15 cellular contexts compared by ENCODE assay signal in the genomic region with DNA sequence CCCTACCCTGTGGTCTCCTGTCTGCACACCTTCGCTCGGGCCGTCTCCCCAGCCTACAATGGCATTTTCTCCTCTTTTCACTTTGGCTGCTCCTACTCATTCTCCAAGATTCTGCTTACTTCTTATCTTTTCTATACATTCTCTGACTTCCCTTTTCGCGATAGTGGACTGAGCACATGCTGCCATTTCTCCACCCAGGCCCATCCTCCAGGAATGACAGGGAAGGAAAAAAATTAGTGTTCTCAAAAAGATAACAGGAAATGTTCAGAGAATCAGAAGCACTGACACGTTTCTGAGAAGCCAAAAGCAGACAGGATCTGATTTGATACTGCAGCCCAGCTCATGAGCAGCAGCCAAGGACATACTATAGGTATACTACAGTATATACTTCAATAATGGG. TPM values are rescaled to one million over a fixed set of nuclear protein-coding genes. Genes with fewer than 3 reads are reported as not detected.
DNase-seq lines count a peak whose midpoint lies in the region; ATAC-seq and TF ChIP-seq lines count a peak whose summit lies in the region.
"Had no signal": no experiment of that assay in that cellular context is flagged by ENCODE, and none has a peak within 500 bp of the region (broad histone marks: within the 10 kb centered on the region; RNA-seq: fewer than 3 reads in every experiment).

No MANE protein-coding gene starts in this region.

- H3K4me3 ChIP-seq in PC-3 (ENCODE audit: low read length), result no peak overlapping the region
- H3K4me3 ChIP-seq: BLaER1, GM12878 had no signal

- peak overlapping the region; percentile 1 for H3K27ac Mint-ChIP-seq in activated CD8-positive, alpha-beta memory T cell treated with anti-CD3 and anti-CD28 coated beads, Interleukin-2, amount 10 ng/mL, durations not matched to agents 7 days and 5 days
- peak overlapping the region; percentile 16 for H3K27ac Mint-ChIP-seq in activated T-helper 17 cell treated with anti-CD3 and anti-CD28 coated beads, Interleukin-2, amount 50 U/mL, for 72 hours
- peak overlapping the region; percentile 25 for H3K27ac Mint-ChIP-seq in type B pancreatic cell

- H4K20me1 ChIP-seq in PC-3 (ENCODE audit: low read length), result no peaks in the 10 kb centered on the region
- H4K20me1 ChIP-seq: BLaER1 had no signal

- BruUV-seq in PC-3 (replicated peaks; lab: Mats Ljungman, UMichigan), result no TSS peak

- POLR2A ChIA-PET in PC-3 (lab: Charles Lee; ENCODE audit: unreplicated experiment), result interaction anchor here (0.7 kb wide), 1 partner anchor 91 kb away, joined by 4 read pairs; no protein-coding TSS in a partner anchor

- no peaks in the 10 kb centered on the region for H3K9me2 ChIP-seq in PC-3 (replicated peaks; ENCODE audit: low read length)

- TF ChIP-seq CTCF in PC-3 (conservative IDR thresholded peaks at IDR 0.05; ENCODE audit: low read depth, low read length) (no peak), type B pancreatic cell (conservative IDR thresholded peaks at IDR 0.05) (no peak)

- H3K27me3 Mint-ChIP-seq in activated CD8-positive, alpha-beta memory T cell treated with anti-CD3 and anti-CD28 coated beads, Interleukin-2, amount 10 ng/mL, durations not matched to agents 7 days and 5 days, result no peaks in the 10 kb centered on the region
- peaks cover 3% of the 10 kb centered on the region for H3K27me3 Mint-ChIP-seq in activated T-helper 17 cell treated with anti-CD3 and anti-CD28 coated beads, Interleukin-2, amount 50 U/mL, for 72 hours
- H3K27me3 Mint-ChIP-seq in type B pancreatic cell, result no peaks in the 10 kb centered on the region
- H3K27me3 Mint-ChIP-seq: CD8-positive, alpha-beta memory T cell had no signal

- no peaks in the 10 kb centered on the region for H3K9me3 Mint-ChIP-seq in activated CD8-positive, alpha-beta memory T cell treated with anti-CD3 and anti-CD28 coated beads, Interleukin-2, amount 10 ng/mL, durations not matched to agents 7 days and 5 days (ENCODE audit: low read depth)
- no peaks in the 10 kb centered on the region for H3K9me3 Mint-ChIP-seq in activated T-helper 17 cell treated with anti-CD3 and anti-CD28 coated beads, Interleukin-2, amount 50 U/mL, for 72 hours
- no peaks in the 10 kb centered on the region for H3K9me3 Mint-ChIP-seq in type B pancreatic cell
- H3K9me3 Mint-ChIP-seq: CD8-positive, alpha-beta memory T cell had no signal

- H3K9ac ChIP-seq in PC-3 (ENCODE audit: low read length), result no peak overlapping the region
- H3K9ac ChIP-seq: BLaER1 had no signal

- ATAC-seq in activated CD8-positive, alpha-beta memory T cell treated with anti-CD3 and anti-CD28 coated beads, Interleukin-2, amount 10 ng/mL, durations not matched to agents 7 days and 5 days, result no peak
- ATAC-seq in PC-3, result no peak
- no peak for ATAC-seq in activated T-helper 17 cell treated with anti-CD3 and anti-CD28 coated beads, Interleukin-2, amount 50 U/mL, for 72 hours (replicated peaks)
- ATAC-seq in HG02884 (IDR thresholded peaks at IDR 0.05; ENCODE audit: unreplicated experiment), result no peak
- ATAC-seq: GM12878, HCT116 had no signal

- intact Hi-C loops in PC-3 (cut with micrococcal nuclease), result no loop called here

- H3K27me3 ChIP-seq in PC-3 (ENCODE audit: low read length), result no peaks in the 10 kb centered on the region
- H3K27me3 ChIP-seq: BLaER1 had no signal

- no peak for DNase-seq in activated CD8-positive, alpha-beta memory T cell treated with anti-CD3 and anti-CD28 coated beads, Interleukin-2, amount 10 ng/mL, durations not matched to agents 7 days and 5 days
- no peak for DNase-seq in activated CD8-positive, alpha-beta memory T cell treated with anti-CD3 and anti-CD28 coated beads, Interleukin-2, amount 50 U/mL, for 4 hours
- DNase-seq in PC-3 (peak; percentile 2), type B pancreatic cell (ENCODE audit: extremely low spot score, unreplicated experiment) (no peak), iPS-NIHi11 (ENCODE audit: low spot score) (no peak), SIG-M5 treated with dmso at 0.1 percent for 504 hours (lab: John Stamatoyannopoulos, UW; ENCODE audit: unreplicated experiment) (no peak)
- DNase-seq: AML-193; CD8-positive, alpha-beta memory T cell; DMS 273 treated with DMSO at 0.1 percent for 48 hours had no signal

- H3K4me2 ChIP-seq in PC-3 (ENCODE audit: low read length), result no peak overlapping the region
- H3K4me2 ChIP-seq: BLaER1 had no signal

- H3F3A ChIP-seq in PC-3 (ENCODE audit: low read length, unreplicated experiment), result peaks cover 4% of the 10 kb centered on the region

- peaks cover 3% of the 10 kb centered on the region for H3K36me3 Mint-ChIP-seq in activated CD8-positive, alpha-beta memory T cell treated with anti-CD3 and anti-CD28 coated beads, Interleukin-2, amount 10 ng/mL, durations not matched to agents 7 days and 5 days
- H3K36me3 Mint-ChIP-seq in activated T-helper 17 cell treated with anti-CD3 and anti-CD28 coated beads, Interleukin-2, amount 50 U/mL, for 72 hours (ENCODE audit: low read depth), result no peaks in the 10 kb centered on the region
- peaks cover 4% of the 10 kb centered on the region for H3K36me3 Mint-ChIP-seq in type B pancreatic cell
- H3K36me3 Mint-ChIP-seq: CD8-positive, alpha-beta memory T cell had no signal

- no peak overlapping the region for H3K27ac ChIP-seq in PC-3 (ENCODE audit: low read length)
- H3K27ac ChIP-seq: 22Rv1, BLaER1 had no signal

- no peak overlapping the region for H3K4me3 Mint-ChIP-seq in activated CD8-positive, alpha-beta memory T cell treated with anti-CD3 and anti-CD28 coated beads, Interleukin-2, amount 10 ng/mL, durations not matched to agents 7 days and 5 days
- no peak overlapping the region for H3K4me3 Mint-ChIP-seq in activated T-helper 17 cell treated with anti-CD3 and anti-CD28 coated beads, Interleukin-2, amount 50 U/mL, for 72 hours
- H3K4me3 Mint-ChIP-seq in type B pancreatic cell, result no peak overlapping the region
- H3K4me3 Mint-ChIP-seq: CD8-positive, alpha-beta memory T cell had no signal

- no peak overlapping the region for H2AFZ ChIP-seq in PC-3 (ENCODE audit: low read length)

- H3K4me1 ChIP-seq in PC-3 (ENCODE audit: insufficient read depth, low read length), result peaks cover 48% of the 10 kb centered on the region
- H3K4me1 ChIP-seq: BLaER1 had no signal

- peaks cover 42% of the 10 kb centered on the region for H3K79me2 ChIP-seq in PC-3 (ENCODE audit: low read length)

- H3K4me1 Mint-ChIP-seq in activated CD8-positive, alpha-beta memory T cell treated with anti-CD3 and anti-CD28 coated beads, Interleukin-2, amount 10 ng/mL, durations not matched to agents 7 days and 5 days, result peaks cover 23% of the 10 kb centered on the region
- peaks cover 6% of the 10 kb centered on the region for H3K4me1 Mint-ChIP-seq in activated T-helper 17 cell treated with anti-CD3 and anti-CD28 coated beads, Interleukin-2, amount 50 U/mL, for 72 hours
- H3K4me1 Mint-ChIP-seq in type B pancreatic cell (ENCODE audit: unreplicated experiment), result no peaks in the 10 kb centered on the region

- no peaks in the 10 kb centered on the region for H3K36me3 ChIP-seq in PC-3 (ENCODE audit: low read depth, low read length)
- H3K36me3 ChIP-seq: BLaER1 had no signal

- no peaks in the 10 kb centered on the region for H3K9me3 ChIP-seq in PC-3 (ENCODE audit: low read length)
- H3K9me3 ChIP-seq: BLaER1 had no signal

- CTCF ChIA-PET in activated CD8-positive, alpha-beta memory T cell treated with anti-CD3 and anti-CD28 coated beads, Interleukin-2, amount 10 ng/mL, durations not matched to agents 7 days and 5 days (lab: Charles Lee), result interaction anchor here (2.4 kb wide), 1 partner anchor 68 kb away, joined by 8 read pairs; no protein-coding TSS in a partner anchor
- CTCF ChIA-PET in PC-3 (lab: Charles Lee), result interaction anchor here (1.4 kb wide), 1 partner anchor 68 kb away, joined by 3 read pairs; no protein-coding TSS in a partner anchor

RNA-seq across cellular contexts. Expression of a gene that starts 6.4 kb away (rescaled TPM):
- total RNA-seq in activated CD8-positive, alpha-beta memory T cell treated with anti-CD3 and anti-CD28 coated beads, Interleukin-2, amount 10 ng/mL, durations not matched to agents 7 days and 5 days, result 100 to 1,000 TPM; 251 to 288 TPM
- total RNA-seq in PC-3 (2014; rRNA removed), result 434 and 520 TPM in 2 replicates
- 100 to 1,000 TPM; 184 to 275 TPM for total RNA-seq in activated T-helper 17 cell treated with anti-CD3 and anti-CD28 coated beads, Interleukin-2, amount 50 U/mL, for 72 hours
- 122 and 248 TPM in 2 replicates for total RNA-seq in type B pancreatic cell (ENCODE audit: low replicate concordance)
